In genomic region chr19:49890349-49891311, GRCh38 we compare ENCODE assay signal across 8 cellular contexts. TPM values are rescaled to one million over a fixed set of nuclear protein-coding genes. Genes with fewer than 3 reads are reported as not detected.
DNase-seq lines count a peak whose midpoint lies in the region; ATAC-seq and TF ChIP-seq lines count a peak whose summit lies in the region.

No MANE protein-coding gene starts in this region.

- H3K36me3 ChIP-seq in mammary epithelial cell (ENCODE audit: insufficient read depth, low read length) = no peaks in the 10 kb centered on the region

- H3K36me3 Mint-ChIP-seq in T-helper 2 cell treated with Interferon-gamma antibody and Interleukin-4, amounts not matched to agents 5 μg/mL and 100 μg/mL, for 36 hours (ENCODE audit: low read depth) = peaks cover 7% of the 10 kb centered on the region
- peaks cover 80 to 94% of the 10 kb centered on the region in 2 donors for H3K36me3 Mint-ChIP-seq in stimulated activated naive B cell treated with anti-CD40 and anti-IgM and Interleukin-4, amounts not matched to agents 10 μg/mL and 1 μg/mL and 100 μg/mL, for 72 hours

- CTCF ChIA-PET in mammary epithelial cell (lab: Charles Lee; ENCODE audit: low non-redundant PET) = interaction anchor here (0.6 kb wide), 1 partner anchor 40 kb away, joined by 5 read pairs; no protein-coding TSS in a partner anchor

- H3K4me3 Mint-ChIP-seq in T-helper 2 cell treated with Interferon-gamma antibody and Interleukin-4, amounts not matched to agents 5 μg/mL and 100 μg/mL, for 36 hours = peak overlapping the region; percentile 80
- peak overlapping the region; percentile 95 to 99 for H3K4me3 Mint-ChIP-seq in stimulated activated naive B cell treated with anti-CD40 and anti-IgM and Interleukin-4, amounts not matched to agents 10 μg/mL and 1 μg/mL and 100 μg/mL, for 72 hours

- ATAC-seq in HG02798 (IDR thresholded peaks at IDR 0.05; ENCODE audit: poor library complexity, unreplicated experiment) (peak; percentile 34), omental fat pad (ENCODE audit: low FRiP score) (no peak)
- peak; percentile 20 to 29 for ATAC-seq in stimulated activated naive B cell treated with anti-CD40 and anti-IgM and Interleukin-4, amounts not matched to agents 10 μg/mL and 1 μg/mL and 100 μg/mL, for 72 hours (replicated peaks)

- H3K27ac ChIP-seq in mammary epithelial cell (ENCODE audit: insufficient read depth, low read depth, low read length) = no peak overlapping the region

- H3K9ac ChIP-seq in mammary epithelial cell (ENCODE audit: insufficient read depth, low read length) = no peak overlapping the region

- WGBS in mammary epithelial cell (ENCODE audit: low coverage, missing lambda C conversion rate) = 26% methylated on average over 27 of the region's 69 CpGs

- H3K4me1 Mint-ChIP-seq in T-helper 2 cell treated with Interferon-gamma antibody and Interleukin-4, amounts not matched to agents 5 μg/mL and 100 μg/mL, for 36 hours (ENCODE audit: low read depth) = peaks cover 8% of the 10 kb centered on the region
- peaks cover 60 to 90% of the 10 kb centered on the region in 2 donors for H3K4me1 Mint-ChIP-seq in stimulated activated naive B cell treated with anti-CD40 and anti-IgM and Interleukin-4, amounts not matched to agents 10 μg/mL and 1 μg/mL and 100 μg/mL, for 72 hours

- intact Hi-C loops in mammary epithelial cell (cut with micrococcal nuclease) = no loop called here

- TF ChIP-seq CTCF in mammary epithelial cell (conservative IDR thresholded peaks at IDR 0.05 in 1 of 2, IDR thresholded peaks at IDR 0.05 in 1 of 2; ENCODE audit: extremely low read depth in 1 of 2, insufficient read depth in 1 of 2, low read depth in 1 of 2, low read length in 2 of 2) (no peak), omental fat pad (IDR thresholded peaks at IDR 0.05) (no peak)

- H3K9me3 ChIP-seq in mammary epithelial cell (replicated peaks; ENCODE audit: insufficient read depth, low read length) (no peaks in the 10 kb centered on the region), mononuclear cell (ENCODE audit: low read depth, low read length) (no peaks in the 10 kb centered on the region)

- no peaks in the 10 kb centered on the region for H3K27me3 Mint-ChIP-seq in T-helper 2 cell treated with Interferon-gamma antibody and Interleukin-4, amounts not matched to agents 5 μg/mL and 100 μg/mL, for 36 hours (ENCODE audit: low read depth)
- H3K27me3 Mint-ChIP-seq in stimulated activated naive B cell treated with anti-CD40 and anti-IgM and Interleukin-4, amounts not matched to agents 10 μg/mL and 1 μg/mL and 100 μg/mL, for 72 hours = no peaks in the 10 kb centered on the region

- H3K4me3 ChIP-seq in mammary epithelial cell (replicated peaks in 1 of 3; ENCODE audit: insufficient read depth in 1 of 3, low read depth in 2 of 3, low read length in 3 of 3) (peak overlapping the region in 1 of 3 experiments; percentile 22), mononuclear cell (ENCODE audit: low read length) (peak overlapping the region; percentile 18)

- no TSS peak for BruUV-seq in mammary epithelial cell (replicated peaks; lab: Mats Ljungman, UMichigan)

- peak overlapping the region; percentile 84 for H3K4me2 ChIP-seq in mammary epithelial cell (ENCODE audit: insufficient read depth, low read depth, low read length)

- H3K27me3 ChIP-seq in mammary epithelial cell (ENCODE audit: insufficient read depth, low read length) = no peaks in the 10 kb centered on the region
- no peaks in the 10 kb centered on the region for H3K27me3 ChIP-seq in mononuclear cell (ENCODE audit: insufficient read depth, low read length)

- no peaks in the 10 kb centered on the region for H3K79me2 ChIP-seq in mammary epithelial cell (ENCODE audit: insufficient read depth, low read length)

- H3K9me3 Mint-ChIP-seq in T-helper 2 cell treated with Interferon-gamma antibody and Interleukin-4, amounts not matched to agents 5 μg/mL and 100 μg/mL, for 36 hours = no peaks in the 10 kb centered on the region
- H3K9me3 Mint-ChIP-seq in stimulated activated naive B cell treated with anti-CD40 and anti-IgM and Interleukin-4, amounts not matched to agents 10 μg/mL and 1 μg/mL and 100 μg/mL, for 72 hours = peaks cover 11 to 19% of the 10 kb centered on the region in 2 donors

- DNase-seq in T-helper 2 cell treated with Interferon-gamma antibody and Interleukin-4, amounts not matched to agents 5 μg/mL and 100 μg/mL, for 36 hours (ENCODE audit: low spot score) = peak; percentile 34
- DNase-seq in mammary epithelial cell = peak; percentile 48
- peak; percentile 55 for DNase-seq in stimulated activated naive B cell treated with anti-CD40 and anti-IgM and Interleukin-4, amounts not matched to agents 10 μg/mL and 1 μg/mL and 100 μg/mL, for 72 hours
- DNase-seq in cerebellar cortex (ENCODE audit: low spot score) = no peak
- DNase-seq in omental fat pad (ENCODE audit: low spot score) = no peak
- DNase-seq in NCI-H2107 treated with DMSO at 0.1 percent for 48 hours (lab: John Stamatoyannopoulos, UW; ENCODE audit: unreplicated experiment) = no peak

- peak overlapping the region; percentile 41 for H3K27ac Mint-ChIP-seq in T-helper 2 cell treated with Interferon-gamma antibody and Interleukin-4, amounts not matched to agents 5 μg/mL and 100 μg/mL, for 36 hours
- H3K27ac Mint-ChIP-seq in stimulated activated naive B cell treated with anti-CD40 and anti-IgM and Interleukin-4, amounts not matched to agents 10 μg/mL and 1 μg/mL and 100 μg/mL, for 72 hours = peak overlapping the region; percentile 96

- peaks cover 7% of the 10 kb centered on the region for H3K4me1 ChIP-seq in mammary epithelial cell (ENCODE audit: insufficient read depth, low read length)
- H3K4me1 ChIP-seq in mononuclear cell (ENCODE audit: insufficient read depth, low read length) = peaks cover 16% of the 10 kb centered on the region

- H4K20me1 ChIP-seq in mammary epithelial cell (ENCODE audit: insufficient read depth, low read length) = no peaks in the 10 kb centered on the region

- dilution Hi-C loops in mammary epithelial cell (cut with HindIII; ENCODE audit: low sequenced_read_pairs) = no loop called here

- in situ Hi-C loops in mammary epithelial cell (cut with MboI; ENCODE audit: low sequenced_read_pairs in 2 of 2) = no loop called here

- peak overlapping the region; percentile 76 for H2AFZ ChIP-seq in mammary epithelial cell (ENCODE audit: low read depth, low read length)

RNA-seq across cellular contexts. Expression of gene IL4I1, which starts 6.1 kb away (rescaled TPM):
- total RNA-seq in mammary epithelial cell (not detected), mononuclear cell (2.0 TPM), omental fat pad (1 to 10 TPM in 2 of 4 donors, under 1 TPM in 1, not detected in 1; 0.56 to 5.5 (median 1.5) TPM)
- 0.12 TPM for polyA plus RNA-seq in mammary epithelial cell
- not detected for polyA minus RNA-seq in mammary epithelial cell

RNA-seq across cellular contexts. Expression of gene TBC1D17, which starts 13.1 kb away (rescaled TPM):
- total RNA-seq in mammary epithelial cell (10 to 100 TPM; 13.0 to 32.0 TPM), mononuclear cell (6.1 TPM), omental fat pad (10 to 100 TPM; 15.6 to 24.9 (median 22.3) TPM)
- polyA plus RNA-seq in mammary epithelial cell = 23.1 TPM
- polyA minus RNA-seq in mammary epithelial cell = 31.2 TPM

RNA-seq across cellular contexts. Expression of gene AKT1S1, which starts 13.5 kb away (rescaled TPM):
- total RNA-seq in mammary epithelial cell (10 to 100 TPM; 12.3 to 68.3 TPM), mononuclear cell (3.0 TPM), omental fat pad (10 to 100 TPM; 12.2 to 18.3 (median 14.7) TPM)
- polyA plus RNA-seq in mammary epithelial cell = 57.0 TPM
- 35.2 TPM for polyA minus RNA-seq in mammary epithelial cell

RNA-seq across cellular contexts. Expression of gene PNKP, which starts 23.3 kb away (rescaled TPM):
- total RNA-seq in mammary epithelial cell (10 to 100 TPM; 40.0 to 99.3 TPM), mononuclear cell (28.4 TPM), omental fat pad (10 to 100 TPM; 33.9 to 69.7 (median 50.2) TPM)
- 27.7 TPM for polyA plus RNA-seq in mammary epithelial cell
- polyA minus RNA-seq in mammary epithelial cell = 39.0 TPM

RNA-seq across cellular contexts. Expression of gene ATF5, which starts 38.4 kb away (rescaled TPM):
- total RNA-seq in mammary epithelial cell (10 to 100 TPM in 1 of 2 donors, 1 to 10 TPM in 1; 7.3 to 20.3 TPM), mononuclear cell (5.0 TPM), omental fat pad (10 to 100 TPM; 10.2 to 17.7 (median 15.7) TPM)
- 9.0 TPM for polyA plus RNA-seq in mammary epithelial cell
- 5.5 TPM for polyA minus RNA-seq in mammary epithelial cell

Comparison
In these comparisons a context has a peak if more than half of its experiments do, and no peak if none do; other contexts are left out.
1. DNase-seq: peak in T-helper 2 cell treated with Interferon-gamma antibody and Interleukin-4, amounts not matched to agents 5 μg/mL and 100 μg/mL, for 36 hours (single experiment), mammary epithelial cell (single experiment) and stimulated activated naive B cell treated with anti-CD40 and anti-IgM and Interleukin-4, amounts not matched to agents 10 μg/mL and 1 μg/mL and 100 μg/mL, for 72 hours (single experiment); none in cerebellar cortex (single experiment), omental fat pad (single experiment) and NCI-H2107 treated with DMSO at 0.1 percent for 48 hours (single experiment).